9 cellular contexts compared by ENCODE assay signal in the genomic region with DNA sequence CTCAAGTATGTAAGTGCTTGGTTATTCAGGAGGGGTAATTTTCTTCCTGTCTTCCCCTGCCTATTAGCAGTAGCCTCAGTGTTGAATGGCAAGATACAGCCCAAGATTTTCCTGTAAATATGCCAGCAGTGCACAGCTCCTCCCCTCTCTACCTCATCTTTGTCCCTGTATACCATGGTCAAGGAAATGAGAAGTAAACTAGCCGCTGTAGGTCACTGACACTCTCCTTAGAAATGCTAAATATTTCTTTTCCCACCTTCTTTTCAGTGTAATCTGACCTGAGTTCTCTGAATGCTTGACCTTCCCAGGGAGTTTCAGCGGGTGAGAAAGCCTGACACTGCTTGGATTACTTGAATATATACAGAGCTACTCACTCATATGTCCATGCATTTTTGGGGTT.
DNase-seq lines count a peak whose midpoint lies in the region; ATAC-seq and TF ChIP-seq lines count a peak whose summit lies in the region.
"Had no signal": no experiment of that assay in that cellular context is flagged by ENCODE, and none has a peak within 500 bp of the region (broad histone marks: within the 10 kb centered on the region; RNA-seq: fewer than 3 reads in every experiment).

No MANE protein-coding gene starts in this region.

- no peaks in the 10 kb centered on the region for H3K36me3 ChIP-seq in HUES6 (ENCODE audit: control insufficient read depth, insufficient read depth, low read length)

- peak overlapping the region; percentile 28 for H3K27ac Mint-ChIP-seq in CD4-positive, alpha-beta T cell
- H3K27ac Mint-ChIP-seq in immature natural killer cell = peak overlapping the region in 2 of 6 donors; percentile 2 to 13

- no peaks in the 10 kb centered on the region for H3K27me3 Mint-ChIP-seq in CD4-positive, alpha-beta T cell
- peaks cover 0 to 2% (median 0%) of the 10 kb centered on the region in 3 donors for H3K27me3 Mint-ChIP-seq in immature natural killer cell (ENCODE audit: low read depth in 3 of 3)

- ATAC-seq in CD4-positive, alpha-beta T cell (ENCODE audit: poor library complexity) = no peak

- peak overlapping the region; percentile 24 for H3K9ac ChIP-seq in HUES6 (ENCODE audit: low read length)

- no peak overlapping the region for H3K4me3 Mint-ChIP-seq in CD4-positive, alpha-beta T cell
- no peak overlapping the region for H3K4me3 Mint-ChIP-seq in immature natural killer cell

- H3K27me3 ChIP-seq in CD4-positive, alpha-beta T cell (ENCODE audit: control insufficient read depth, insufficient read depth, low read length) = no peaks in the 10 kb centered on the region
- no peaks in the 10 kb centered on the region for H3K27me3 ChIP-seq in HUES6 (ENCODE audit: control insufficient read depth, insufficient read depth, low read length)

- no peaks in the 10 kb centered on the region for H3K9me3 ChIP-seq in CD4-positive, alpha-beta T cell (ENCODE audit: control insufficient read depth, low read length)
- no peaks in the 10 kb centered on the region for H3K9me3 ChIP-seq in HUES6 (ENCODE audit: control insufficient read depth, insufficient read depth, low read depth, low read length)

- H3K4me3 ChIP-seq in HUES6 (ENCODE audit: low read depth, low read length) = peak overlapping the region; percentile 17; the same call in 1 of the 2 replicates

- H3K4me1 Mint-ChIP-seq in CD4-positive, alpha-beta T cell (ENCODE audit: low read depth) = peaks cover 63% of the 10 kb centered on the region
- peaks cover 35 to 75% of the 10 kb centered on the region in 2 donors for H3K4me1 Mint-ChIP-seq in immature natural killer cell

- CTCF ChIA-PET in CD4-positive, alpha-beta T cell (lab: Charles Lee) = interaction anchor here (1.1 to 1.2 kb wide), 2 partner anchors 11 to 27 kb away, joined by 3 to 4 read pairs; no protein-coding TSS in a partner anchor

- no peak for TF ChIP-seq CTCF in CD4-positive, alpha-beta T cell (IDR thresholded peaks at IDR 0.05)

- intact Hi-C loops in CD4-positive, alpha-beta T cell (cut with DNase I, micrococcal nuclease) = loop anchor here in 1 of 2 experiments (5.0 kb wide), 1 partner anchor 68 kb away; no protein-coding TSS in a partner anchor

- H3K4me1 ChIP-seq in HUES6 (ENCODE audit: control insufficient read depth, insufficient read depth, low read length) = peaks cover 73% of the 10 kb centered on the region

- peaks cover 47% of the 10 kb centered on the region for H3K36me3 Mint-ChIP-seq in CD4-positive, alpha-beta T cell (ENCODE audit: low read depth)
- H3K36me3 Mint-ChIP-seq in immature natural killer cell = peaks cover 0 to 6% (median 6%) of the 10 kb centered on the region in 3 donors

- no peaks in the 10 kb centered on the region for H3K9me3 Mint-ChIP-seq in CD4-positive, alpha-beta T cell
- peaks cover 0 to 1% (median 0%) of the 10 kb centered on the region in 6 donors for H3K9me3 Mint-ChIP-seq in immature natural killer cell

- no peak overlapping the region for H3K27ac ChIP-seq in CD4-positive, alpha-beta T cell (ENCODE audit: low read depth, low read length)
- peak overlapping the region; percentile 76 for H3K27ac ChIP-seq in HUES6 (ENCODE audit: low read depth, low read length)

- POLR2A ChIA-PET in CD4-positive, alpha-beta T cell (lab: Charles Lee) = interaction anchor here (1.0 to 1.2 kb wide), 2 partner anchors 10 to 67 kb away, joined by 3 read pairs; no protein-coding TSS in a partner anchor

- DNase-seq in CD4-positive, alpha-beta T cell = no peak
- DNase-seq in cerebellar cortex (ENCODE audit: low spot score) (peak; percentile 81), myocyte (ENCODE audit: low read depth) (peak; percentile 54), NCI-H1092 treated with DMSO at 0.1 percent for 48 hours (lab: John Stamatoyannopoulos, UW) (no peak), NCI-H2171 treated with DMSO at 0.1 percent for 48 hours (lab: John Stamatoyannopoulos, UW) (no peak), immature natural killer cell (no peak)
- no peak for DNase-seq in activated T-cell treated with anti-CD3 and anti-CD28 coated beads, Interleukin-2, amount 50 U/mL, for 1 hour
- DNase-seq: SHP77 had no signal

Comparison
In these comparisons a context has a peak if more than half of its experiments do, and no peak if none do; other contexts are left out.
1. DNase-seq: peak in cerebellar cortex (single experiment) and myocyte (single experiment); none in CD4-positive, alpha-beta T cell (0 of 10), NCI-H1092 treated with DMSO at 0.1 percent for 48 hours (single experiment), NCI-H2171 treated with DMSO at 0.1 percent for 48 hours (single experiment), immature natural killer cell (0 of 3) and activated T-cell treated with anti-CD3 and anti-CD28 coated beads, Interleukin-2, amount 50 U/mL, for 1 hour (single experiment).